Comparison of ENCODE assay signal across 23 cellular contexts in genomic region chr7:77826300-77826699, GRCh38.
"Had no signal": no experiment of that assay in that cellular context is flagged by ENCODE, and none has a peak within 500 bp of the region (broad histone marks: within the 10 kb centered on the region; RNA-seq: fewer than 3 reads in every experiment).

No MANE protein-coding gene starts in this region.

- H3K9me3 ChIP-seq: colonic mucosa had no signal

- DNase-seq: activated CD4-positive, alpha-beta T cell treated with anti-CD3 and anti-CD28 coated beads for 48 hours; activated CD4-positive, CD25-positive, alpha-beta regulatory T cell; activated CD8-positive, alpha-beta memory T cell treated with anti-CD3 and anti-CD28 coated beads, Interleukin-2, amount 50 U/mL, for 4 hours; activated CD8-positive, alpha-beta T cell treated with anti-CD3 and anti-CD28 coated beads, Interleukin-2, amount 10 ng/mL, durations not matched to agents 7 days and 5 days; activated effector memory CD4-positive, alpha-beta T cell treated with Interleukin-2 at 50 U/mL for 16 hours; activated naive CD4-positive, alpha-beta T cell treated with anti-CD3 and anti-CD28 coated beads, Interleukin-2, amount 50 U/mL, for 16 hours; activated T-cell treated with anti-CD3 and anti-CD28 coated beads, Interleukin-2, amount 50 U/mL, for 4 hours; aorta; brain microvascular endothelial cell; central memory CD4-positive, alpha-beta T cell; colonic mucosa; erythroblast; foreskin melanocyte; hypothalamus; posterior cingulate gyrus; retina; stimulated activated naive CD8-positive, alpha-beta T cell treated with anti-CD3 and anti-CD28 coated beads, Interleukin-15, Interleukin-2, amounts not matched to agents 100 U/mL and 50 U/mL, for 24 hours; substantia nigra; transverse colon; uterus had no signal

- H3K27ac ChIP-seq: brain microvascular endothelial cell, colonic mucosa, transverse colon, uterus had no signal

- H3K4me3 ChIP-seq: colonic mucosa, lung, transverse colon, uterus had no signal

- ATAC-seq: activated CD8-positive, alpha-beta T cell treated with anti-CD3 and anti-CD28 coated beads, Interleukin-2, amount 10 ng/mL, durations not matched to agents 7 days and 5 days; activated T-cell treated with anti-CD3 and anti-CD28 coated beads, Interleukin-2, amount 50 U/mL, for 4 hours; stimulated activated naive CD8-positive, alpha-beta T cell treated with anti-CD3 and anti-CD28 coated beads, Interleukin-15, Interleukin-2, amounts not matched to agents 100 U/mL and 50 U/mL, for 24 hours had no signal

- H3K4me1 ChIP-seq: colonic mucosa, uterus had no signal

- H3K36me3 ChIP-seq: brain microvascular endothelial cell, colonic mucosa, transverse colon, uterus had no signal

- FAIRE-seq: endometrium, keratinocyte had no signal

- H3K27me3 ChIP-seq: brain microvascular endothelial cell, colonic mucosa, transverse colon, uterus had no signal
